In genomic region chr6:6808915-6809314, GRCh38 we compare ENCODE assay signal across 25 cellular contexts.
DNase-seq lines count a peak whose midpoint lies in the region; ATAC-seq, FAIRE-seq and TF ChIP-seq lines count a peak whose summit lies in the region.
"Had no signal": no experiment of that assay in that cellular context is flagged by ENCODE, and none has a peak within 500 bp of the region (broad histone marks: within the 10 kb centered on the region; RNA-seq: fewer than 3 reads in every experiment).

No MANE protein-coding gene starts in this region.

- H2BK5ac ChIP-seq in H1 (ENCODE audit: low read depth, low read length) = no peak overlapping the region

- H3K36me3 Mint-ChIP-seq in Calu3 (ENCODE audit: insufficient read depth, unreplicated experiment) = peaks cover 25% of the 10 kb centered on the region
- no peaks in the 10 kb centered on the region for H3K36me3 Mint-ChIP-seq in memory B cell
- H3K36me3 Mint-ChIP-seq: CD8-positive, alpha-beta memory T cell; T-cell had no signal

- H3K27ac Mint-ChIP-seq in Calu3 (ENCODE audit: unreplicated experiment) = peak overlapping the region; percentile 33
- peak overlapping the region; percentile 28 for H3K27ac Mint-ChIP-seq in memory B cell
- H3K27ac Mint-ChIP-seq: T-cell had no signal

- POLR2A ChIA-PET in PC-3 (lab: Charles Lee; ENCODE audit: unreplicated experiment) = interaction anchor here (0.7 kb wide), 1 partner anchor 250 kb away, joined by 4 read pairs; no protein-coding TSS in a partner anchor
- POLR2A ChIA-PET in H1 (lab: Charles Lee; ENCODE audit: partially characterized antibody) = no interaction called here

- H3K4me1 Mint-ChIP-seq in Calu3 (ENCODE audit: low read depth, unreplicated experiment) (peaks cover 40% of the 10 kb centered on the region), memory B cell (peaks cover 35% of the 10 kb centered on the region)

- no peak for TF ChIP-seq RAD21 in H1 (IDR thresholded peaks at IDR 0.05 in 1 of 2, conservative IDR thresholded peaks at IDR 0.05 in 1 of 2; ENCODE audit: low read depth in 2 of 2, low read length in 2 of 2)

- H3K79me2 ChIP-seq in PC-3 (ENCODE audit: low read length) (no peaks in the 10 kb centered on the region), H1 (ENCODE audit: control insufficient read depth in 1 of 2, insufficient read depth in 2 of 2, low read length in 2 of 2) (no peaks in the 10 kb centered on the region)

- DNase-seq in Calu3 (no peak), PC-3 (no peak), H1 (ENCODE audit: low read depth in 1 of 2, low spot score in 2 of 2) (no peak), memory B cell (ENCODE audit: low spot score in 2 of 2) (no peak)
- DNase-seq in activated CD4-positive, alpha-beta T cell treated with anti-CD3 and anti-CD28 coated beads for 48 hours = no peak
- DNase-seq: C1 segment of cervical spinal cord; CD8-positive, alpha-beta memory T cell; DMS79 treated with DMSO at 0.1 percent for 48 hours; GF-D8; KG1; MG63; NCI-H1048; NCI-H1417; NCI-H1694 treated with DMSO at 0.1 percent for 48 hours; NCI-H2081; NCI-H2227 treated with DMSO at 0.1 percent for 48 hours; NCI-H526 treated with DMSO at 0.1 percent for 48 hours; PC-9; T-cell had no signal

- no peak overlapping the region for H2BK20ac ChIP-seq in H1 (ENCODE audit: low read length)

- peaks cover 11% of the 10 kb centered on the region for H3F3A ChIP-seq in PC-3 (ENCODE audit: low read length, unreplicated experiment)

- no peak overlapping the region for H4K5ac ChIP-seq in H1 (ENCODE audit: insufficient read length, low read depth, low read length)

- no peak overlapping the region for H4K8ac ChIP-seq in H1 (ENCODE audit: extremely low read depth, insufficient read depth, low read length)

- intact Hi-C loops in Calu3 (cut with micrococcal nuclease; ENCODE audit: unreplicated experiment) (no loop called here), PC-3 (cut with micrococcal nuclease) (no loop called here)

- no peaks in the 10 kb centered on the region for H3K9me2 ChIP-seq in PC-3 (replicated peaks; ENCODE audit: low read length)

- TF ChIP-seq CTCF in Calu3 (IDR thresholded peaks at IDR 0.05; ENCODE audit: unreplicated experiment) = no peak
- TF ChIP-seq CTCF in PC-3 (conservative IDR thresholded peaks at IDR 0.05; ENCODE audit: low read depth, low read length) = no peak
- no peak for TF ChIP-seq CTCF in H1 (IDR thresholded peaks at IDR 0.05; ENCODE audit: control extremely low read depth in 1 of 3, insufficient read depth in 1 of 3, low read depth in 1 of 3, low read length in 3 of 3)

- H3K9me3 Mint-ChIP-seq in Calu3 (ENCODE audit: low read depth, unreplicated experiment) (no peaks in the 10 kb centered on the region), memory B cell (no peaks in the 10 kb centered on the region)
- H3K9me3 Mint-ChIP-seq: CD8-positive, alpha-beta memory T cell; T-cell had no signal

- no peak overlapping the region for H3K23ac ChIP-seq in H1 (ENCODE audit: insufficient read length)

- H3K79me1 ChIP-seq in H1 (ENCODE audit: low read depth, low read length) = no peaks in the 10 kb centered on the region

- H3K9ac ChIP-seq in PC-3 (ENCODE audit: low read length) (no peak overlapping the region; the same call in 1 of the 2 replicates), H1 (replicated peaks in 1 of 4; ENCODE audit: extremely low read depth in 1 of 4, low read depth in 3 of 4, low read length in 3 of 4) (no peak overlapping the region)

- H3K9me3 ChIP-seq in PC-3 (ENCODE audit: low read length) (no peaks in the 10 kb centered on the region), H1 (ENCODE audit: insufficient read depth in 2 of 2, low read depth in 1 of 2, low read length in 1 of 2) (no peaks in the 10 kb centered on the region)
- H3K9me3 ChIP-seq: SJSA1 had no signal

- H2AFZ ChIP-seq in PC-3 (ENCODE audit: low read length) (no peak overlapping the region), H1 (ENCODE audit: low read length) (0 out of 2 replicates have a peak overlapping the region, but pooled peaks have one; percentile 1)
- H2AFZ ChIP-seq: PC-9 had no signal

- WGBS in H1 (ENCODE audit: extremely low coverage in 1 of 2, insufficient coverage in 1 of 2, insufficient read length in 1 of 2, insufficient replicate concordance in 2 of 2, low coverage in 1 of 2, low lambda C conversion rate in 2 of 2, missing lambda C conversion rate in 1 of 2), 2 experiments = 84% methylated on average over 4 of the region's 4 CpGs; no CpG with 5 or more reads in 1 of the 2 experiments

- H2AK5ac ChIP-seq in H1 (ENCODE audit: low read depth, low read length) = no peak overlapping the region

- H4K20me1 ChIP-seq in PC-3 (ENCODE audit: low read length) = no peaks in the 10 kb centered on the region
- no peaks in the 10 kb centered on the region for H4K20me1 ChIP-seq in H1 (replicated peaks in 1 of 2; ENCODE audit: control insufficient read depth in 1 of 2, insufficient read depth in 2 of 2, low read length in 2 of 2)

- no peaks in the 10 kb centered on the region for H3K27me3 Mint-ChIP-seq in Calu3 (ENCODE audit: unreplicated experiment)
- no peaks in the 10 kb centered on the region for H3K27me3 Mint-ChIP-seq in memory B cell

- H3K4me3 ChIP-seq in PC-3 (ENCODE audit: low read length) (no peak overlapping the region), H1 (ENCODE audit: extremely low read depth in 1 of 4, insufficient read depth in 2 of 4, low read depth in 3 of 4, low read length in 4 of 4) (no peak overlapping the region)
- H3K4me3 ChIP-seq: MG63, PC-9, SJSA1 had no signal

- H3K56ac ChIP-seq in H1 (replicated peaks; ENCODE audit: insufficient read length, low read depth, low read length) = no peak overlapping the region

- ATAC-seq in PC-3 (no peak), memory B cell (ENCODE audit: low read depth) (no peak), HG02938 (IDR thresholded peaks at IDR 0.05; ENCODE audit: unreplicated experiment) (no peak), HG03520 (IDR thresholded peaks at IDR 0.05; ENCODE audit: unreplicated experiment) (no peak)
- ATAC-seq: Right ventricle myocardium inferior, T-cell had no signal

- H3K4me3 Mint-ChIP-seq in Calu3 (ENCODE audit: low read depth, unreplicated experiment) = no peak overlapping the region
- H3K4me3 Mint-ChIP-seq in memory B cell = no peak overlapping the region
- H3K4me3 Mint-ChIP-seq: CD8-positive, alpha-beta memory T cell; T-cell had no signal

- no TSS peak for BruUV-seq in Calu3 (replicated peaks; lab: Mats Ljungman, UMichigan)
- no TSS peak for BruUV-seq in PC-3 (replicated peaks; lab: Mats Ljungman, UMichigan)

- no peak for TF ChIP-seq EP300 in H1 (IDR thresholded peaks at IDR 0.05; ENCODE audit: borderline replicate concordance in 1 of 2, low read depth in 2 of 2, low read length in 2 of 2)

- no peaks in the 10 kb centered on the region for H3K23me2 ChIP-seq in H1 (ENCODE audit: low read depth, low read length)

- H3K27me3 ChIP-seq in PC-3 (ENCODE audit: low read length) (no peaks in the 10 kb centered on the region), H1 (replicated peaks in 1 of 4; ENCODE audit: control insufficient read depth in 3 of 4, extremely low read depth in 1 of 4, insufficient read depth in 3 of 4, low read length in 3 of 4) (no peaks in the 10 kb centered on the region)
- H3K27me3 ChIP-seq: MG63, SJSA1 had no signal

- H3K14ac ChIP-seq in H1 (ENCODE audit: insufficient read length) = no peak overlapping the region

- H2BK120ac ChIP-seq in H1 (replicated peaks; ENCODE audit: low read depth, low read length) = no peak overlapping the region

- no peak overlapping the region for H2BK12ac ChIP-seq in H1 (ENCODE audit: low read depth, low read length)

- TF ChIP-seq POLR2A in H1 (IDR thresholded peaks at IDR 0.05; ENCODE audit: control extremely low read depth in 1 of 2, low read depth in 2 of 2, low read length in 2 of 2) = no peak

- H3K4me1 ChIP-seq in PC-3 (ENCODE audit: insufficient read depth, low read length) (peaks cover 55% of the 10 kb centered on the region), H1 (replicated peaks in 1 of 4; ENCODE audit: control insufficient read depth in 3 of 4, insufficient read depth in 4 of 4, low read length in 3 of 4) (peaks cover 2 to 4% (median 4%) of the 10 kb centered on the region in 4 experiments; a peak in 6 of 7 replicates)

- no peak for FAIRE-seq in H1 (lab: Jason Lieb, UNC)
- FAIRE-seq: GM12892, HTR-8/SVneo had no signal

- H3K36me3 ChIP-seq in PC-3 (ENCODE audit: low read depth, low read length) (no peaks in the 10 kb centered on the region), H1 (ENCODE audit: control insufficient read depth in 2 of 4, insufficient read depth in 4 of 4, low read length in 3 of 4) (no peaks in the 10 kb centered on the region)
- H3K36me3 ChIP-seq: MG63, SJSA1 had no signal

- H2BK15ac ChIP-seq in H1 (ENCODE audit: low read length) = no peak overlapping the region

- H4K91ac ChIP-seq in H1 (replicated peaks; ENCODE audit: insufficient read length, low read length) = no peak overlapping the region

- H3K4me2 ChIP-seq in PC-3 (ENCODE audit: low read length) (no peak overlapping the region), H1 (ENCODE audit: insufficient read depth in 1 of 2, low read depth in 2 of 2, low read length in 2 of 2) (no peak overlapping the region)
- H3K4me2 ChIP-seq: PC-9 had no signal

- no peak overlapping the region for H3K4ac ChIP-seq in H1 (replicated peaks; ENCODE audit: insufficient read length, low read depth, low read length)

- CTCF ChIA-PET in Calu3 (lab: Charles Lee) = no interaction called here
- CTCF ChIA-PET in PC-3 (lab: Charles Lee) = interaction anchor here (0.6 kb wide), 1 partner anchor 344 kb away, joined by 3 read pairs; no protein-coding TSS in a partner anchor
- CTCF ChIA-PET in H1 (lab: Charles Lee; ENCODE audit: partially characterized antibody) = interaction anchor here (0.6 to 4.1 kb wide), 6 partner anchors 15 to 81 kb away, joined by 3 to 11 read pairs (median 4); no protein-coding TSS in a partner anchor

- no peak overlapping the region for H3K18ac ChIP-seq in H1 (ENCODE audit: extremely low read depth, low read length)

- H3K27ac ChIP-seq in PC-3 (ENCODE audit: low read length) (peak overlapping the region; percentile 21; the same call in 1 of the 2 replicates), H1 (ENCODE audit: low read depth, low read length) (no peak overlapping the region)
- H3K27ac ChIP-seq: SJSA1 had no signal

TF ChIP-seq in H1, 55 proteins besides CTCF, POLR2A, EP300 and RAD21:
- TF ChIP-seq SIN3A (conservative IDR thresholded peaks at IDR 0.05 in 1 of 2, IDR thresholded peaks at IDR 0.05 in 1 of 2; ENCODE audit: low read depth in 1 of 2, low read length in 2 of 2) (no peak), KDM5A (IDR thresholded peaks at IDR 0.05; ENCODE audit: low read length) (no peak), SIX5 (IDR thresholded peaks at IDR 0.05; ENCODE audit: low read depth, low read length) (no peak)
